ENCODE assay signal across 8 cellular contexts in the genomic region with DNA sequence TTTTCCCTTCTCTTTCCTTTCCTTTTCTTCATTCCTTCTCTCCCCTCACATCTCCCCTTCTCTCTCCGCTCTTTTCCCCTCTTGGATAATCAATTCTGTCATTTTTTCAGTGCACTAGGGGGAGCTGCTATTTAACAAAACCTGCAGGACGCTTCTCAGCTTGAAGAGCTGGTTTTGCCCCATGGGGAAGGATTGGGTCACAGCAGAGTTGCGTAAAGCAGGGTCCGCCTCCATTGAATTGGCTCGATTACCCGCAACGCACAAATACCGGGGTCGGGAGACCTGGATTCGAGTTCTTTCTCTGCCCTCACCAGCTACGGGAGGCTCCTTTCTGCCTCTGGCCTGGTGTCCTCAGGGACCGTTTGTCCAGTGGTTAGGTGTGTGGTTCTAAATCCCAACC. TPM values are rescaled to one million over a fixed set of nuclear protein-coding genes. Genes with fewer than 3 reads are reported as not detected.
DNase-seq lines count a peak whose midpoint lies in the region; ATAC-seq and TF ChIP-seq lines count a peak whose summit lies in the region.

No MANE protein-coding gene starts in this region.

- peak; percentile 23; the same call in 1 of the 2 replicates for TF ChIP-seq CTCF in AG04450 (IDR thresholded peaks at IDR 0.05; ENCODE audit: low read depth, low read length)

- no peak for ATAC-seq in stimulated activated naive CD8-positive, alpha-beta T cell treated with anti-CD3 and anti-CD28 coated beads, Interleukin-15, Interleukin-2, amounts not matched to agents 100 U/mL and 50 U/mL, for 24 hours
- ATAC-seq in HG02763 (IDR thresholded peaks at IDR 0.05; ENCODE audit: unreplicated experiment): no peak

- CTCF ChIA-PET in AG04450 (lab: Charles Lee): interaction anchor here (0.5 to 1.1 kb wide), 3 partner anchors 11 to 259 kb away, joined by 3 read pairs; no protein-coding TSS in a partner anchor

- H3K4me3 ChIP-seq in AG04450 (ENCODE audit: low read depth, low read length) (no peak overlapping the region), SK-N-MC (no peak overlapping the region)

- no peak overlapping the region for H3K9ac ChIP-seq in SK-N-MC (ENCODE audit: insufficient read length)

- DNase-seq in AG04450 (ENCODE audit: low read depth, low spot score): no peak
- peak; percentile 3 to 17 for DNase-seq in Kasumi-1 (lab: John Stamatoyannopoulos, UW)
- DNase-seq in SK-N-MC (ENCODE audit: low read depth, low spot score): peak; percentile 14
- DNase-seq in hepatic stellate cell (ENCODE audit: low spot score): peak; percentile 38
- no peak for DNase-seq in GM19238 (ENCODE audit: insufficient read length, low spot score)
- DNase-seq in stimulated activated naive CD8-positive, alpha-beta T cell treated with anti-CD3 and anti-CD28 coated beads, Interleukin-15, Interleukin-2, amounts not matched to agents 100 U/mL and 50 U/mL, for 24 hours: no peak
- DNase-seq in DMS79 (lab: John Stamatoyannopoulos, UW): no peak

- no peaks in the 10 kb centered on the region for H3K9me3 ChIP-seq in AG04450 (ENCODE audit: control insufficient read depth, insufficient read depth, low read length)
- no peaks in the 10 kb centered on the region for H3K9me3 ChIP-seq in SK-N-MC (ENCODE audit: low read depth, low read length)

- POLR2A ChIA-PET in AG04450 (lab: Yijun Ruan, JAX): no interaction called here

- peaks cover 28% of the 10 kb centered on the region for H3K27me3 ChIP-seq in AG04450 (ENCODE audit: control insufficient read depth, insufficient read depth, low read length)

- H3K36me3 ChIP-seq in SK-N-MC (ENCODE audit: insufficient read depth, low read length): no peaks in the 10 kb centered on the region

- H3K27ac ChIP-seq in AG04450 (ENCODE audit: low read depth, low read length) (no peak overlapping the region), SK-N-MC (no peak overlapping the region)

RNA-seq across cellular contexts. Expression of a gene that starts 42.1 kb away (rescaled TPM):
- not detected in 2 replicates for polyA plus RNA-seq in AG04450 (2011; rRNA removed)
- polyA minus RNA-seq in AG04450 (2011; rRNA and poly(A)+ RNA removed): not detected in 2 replicates

Comparison
In these comparisons a context has a peak if more than half of its experiments do, and no peak if none do; other contexts are left out.
1. DNase-seq: peak in Kasumi-1 (2 of 2), SK-N-MC (single experiment) and hepatic stellate cell (single experiment); none in AG04450 (single experiment), GM19238 (single experiment), stimulated activated naive CD8-positive, alpha-beta T cell treated with anti-CD3 and anti-CD28 coated beads, Interleukin-15, Interleukin-2, amounts not matched to agents 100 U/mL and 50 U/mL, for 24 hours (single experiment) and DMS79 (single experiment).